In the genomic region with DNA sequence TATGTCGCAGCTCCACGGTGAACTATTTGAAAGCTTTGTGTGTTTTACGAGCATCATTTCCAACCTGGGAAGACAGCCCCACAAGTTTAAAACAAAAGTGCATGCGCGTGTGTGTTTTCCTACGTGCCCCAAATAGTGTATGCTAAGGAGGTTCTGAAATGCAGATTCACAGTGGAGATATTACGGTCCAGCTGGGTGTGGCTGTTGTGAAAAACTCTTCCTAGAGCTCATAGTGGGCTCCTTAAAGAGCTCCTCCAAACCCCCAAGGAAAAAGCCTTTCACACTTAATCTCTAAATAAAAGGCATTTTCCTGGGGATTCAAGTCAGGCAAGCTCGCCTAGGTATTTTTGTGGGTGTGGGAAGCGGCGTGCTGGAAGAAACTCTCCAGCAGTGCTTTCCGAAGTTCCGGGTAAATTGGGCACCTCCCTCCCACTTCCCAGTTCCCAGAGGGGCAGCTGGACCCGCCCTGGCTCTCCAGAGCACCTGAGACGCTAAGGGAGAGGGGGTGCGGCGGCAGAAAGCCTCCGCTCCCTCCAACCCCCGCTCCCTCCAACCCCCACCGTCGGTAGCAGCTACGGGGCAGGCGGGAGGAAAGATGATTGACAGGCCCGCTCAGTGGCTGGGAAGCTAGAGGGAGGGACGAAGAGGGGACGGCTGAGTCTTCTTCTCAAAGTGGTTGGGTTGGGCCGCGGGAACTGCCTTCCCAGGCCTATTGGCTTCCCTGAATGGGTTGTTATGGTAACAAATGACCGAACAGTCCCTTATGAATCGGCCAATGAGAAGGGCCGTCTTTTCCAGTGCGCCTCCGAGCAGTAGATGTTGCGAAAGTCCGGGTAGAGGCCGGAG, we compare ENCODE assay signal across 8 cellular contexts. TPM values are rescaled to one million over a fixed set of nuclear protein-coding genes. Genes with fewer than 3 reads are reported as not detected.
DNase-seq lines count a peak whose midpoint lies in the region; ATAC-seq and TF ChIP-seq lines count a peak whose summit lies in the region.

No MANE protein-coding gene starts in this region.

- peak overlapping the region; percentile 10 for H2BK120ac ChIP-seq in IMR-90 (ENCODE audit: low read depth, low read length)

- peak overlapping the region; percentile 3 for H2AK9ac ChIP-seq in IMR-90 (replicated peaks; ENCODE audit: low read depth, low read length, poor library complexity)

- no peak overlapping the region for H2BK20ac ChIP-seq in IMR-90 (ENCODE audit: low read depth, low read length)

- peak; percentile 100 for DNase-seq in DMS153 (lab: John Stamatoyannopoulos, UW)
- peak; percentile 100 for DNase-seq in IMR-90
- DNase-seq in activated T-cell treated with anti-CD3 and anti-CD28 coated beads, Interleukin-2, amount 50 U/mL, for 72 hours = peak; percentile 95 to 98
- peak; percentile 100 for DNase-seq in stimulated activated naive CD4-positive, alpha-beta T cell treated with Interleukin-2 at 50 U/mL for 16 hours (lab: John Stamatoyannopoulos, UW)

- peak overlapping the region; percentile 60 for H3K27ac ChIP-seq in IMR-90 (ENCODE audit: insufficient read depth, low read length)
- H3K27ac ChIP-seq in OCI-LY3 (ENCODE audit: low read length) = peak overlapping the region; percentile 79
- H3K27ac ChIP-seq in esophagus (ENCODE audit: low read depth in 2 of 2, low read length in 1 of 2) = peak overlapping the region; percentile 81 to 99
- H3K27ac ChIP-seq in mucosa of rectum (ENCODE audit: low read depth in 2 of 2, low read length in 2 of 2) = peak overlapping the region; percentile 94 to 98

- H3K36me3 Mint-ChIP-seq in activated T-cell treated with anti-CD3 and anti-CD28 coated beads, Interleukin-2, amount 50 U/mL, for 72 hours (ENCODE audit: insufficient read depth in 2 of 2) = peaks cover 19 to 23% of the 10 kb centered on the region in 2 donors

- H3K4me3 ChIP-seq in IMR-90 (ENCODE audit: insufficient read depth, low read depth, low read length) (peak overlapping the region; percentile 58), OCI-LY3 (ENCODE audit: low read length) (peak overlapping the region; percentile 80), esophagus (ENCODE audit: low read depth in 1 of 2, low read length in 2 of 2) (peak overlapping the region; percentile 40 to 97), mucosa of rectum (ENCODE audit: low read length in 2 of 2) (peak overlapping the region; percentile 73 to 95)

- H3K9me1 ChIP-seq in IMR-90 (ENCODE audit: insufficient read depth, low read length) = peaks cover 6% of the 10 kb centered on the region; the same call in 1 of the 2 replicates

- peak overlapping the region; percentile 17 for H4K5ac ChIP-seq in IMR-90 (ENCODE audit: low read depth, low read length)

- H3K18ac ChIP-seq in IMR-90 (ENCODE audit: low read depth, low read length) = peak overlapping the region; percentile 1

- H4K8ac ChIP-seq in IMR-90 (ENCODE audit: low read depth in 2 of 2, low read length in 2 of 2) = peak overlapping the region; percentile 75 to 78

- H4K91ac ChIP-seq in IMR-90 (ENCODE audit: insufficient read depth, low read depth, low read length) = peak overlapping the region; percentile 34

- H3K9me3 ChIP-seq in IMR-90 (ENCODE audit: control insufficient read depth, insufficient read depth, low read length) (no peaks in the 10 kb centered on the region), OCI-LY3 (ENCODE audit: insufficient read depth, low read length) (no peaks in the 10 kb centered on the region), esophagus (ENCODE audit: control insufficient read depth in 2 of 2, insufficient read depth in 1 of 2, low read depth in 1 of 2, low read length in 1 of 2) (no peaks in the 10 kb centered on the region), mucosa of rectum (ENCODE audit: control insufficient read depth in 2 of 2, low read length in 2 of 2) (no peaks in the 10 kb centered on the region)

- dilution Hi-C loops in IMR-90 (cut with HindIII; ENCODE audit: low sequenced_read_pairs, unreplicated experiment) = loop anchor here (25.0 kb wide), 1 partner anchor 94 kb away; a partner anchor contains a TSS

- peak overlapping the region; percentile 11 for H3K14ac ChIP-seq in IMR-90 (replicated peaks; ENCODE audit: low read depth, low read length)

- no peak for TF ChIP-seq CTCF in IMR-90 (conservative IDR thresholded peaks at IDR 0.05; ENCODE audit: low read depth, low read length)
- no peak for TF ChIP-seq CTCF in OCI-LY3 (IDR thresholded peaks at IDR 0.05; ENCODE audit: low read depth, low read length)

- H2AK5ac ChIP-seq in IMR-90 (ENCODE audit: low read depth, low read length) = no peak overlapping the region

- no peaks in the 10 kb centered on the region for H3K27me3 Mint-ChIP-seq in activated T-cell treated with anti-CD3 and anti-CD28 coated beads, Interleukin-2, amount 50 U/mL, for 72 hours (ENCODE audit: low read depth)

- H3K79me1 ChIP-seq in IMR-90 (ENCODE audit: low read depth in 1 of 2, low read length in 2 of 2) = peaks cover 0 to 9% of the 10 kb centered on the region in 2 experiments; a peak in 2 of 4 replicates

- in situ Hi-C loops in IMR-90 (cut with MboI; ENCODE audit: low sequenced_read_pairs) = no loop called here

- POLR2A ChIA-PET in IMR-90 (lab: Charles Lee; ENCODE audit: unreplicated experiment) = interaction anchor here (0.5 to 1.1 kb wide), 3 partner anchors 11 to 255 kb away, joined by 3 to 7 read pairs (median 3); a partner anchor contains a TSS

- H3K4me2 ChIP-seq in IMR-90 (ENCODE audit: low read depth, low read length) (peak overlapping the region; percentile 65), OCI-LY3 (ENCODE audit: low read length) (peak overlapping the region; percentile 74)

- H3K4me1 ChIP-seq in IMR-90 (ENCODE audit: control insufficient read depth, insufficient read depth, low read length) (peaks cover 3% of the 10 kb centered on the region), OCI-LY3 (ENCODE audit: low read length) (peaks cover 43% of the 10 kb centered on the region), esophagus (ENCODE audit: control insufficient read depth in 2 of 2, insufficient read depth in 2 of 2, low read length in 1 of 2) (no peaks in the 10 kb centered on the region), mucosa of rectum (ENCODE audit: control insufficient read depth in 2 of 2, insufficient read depth in 2 of 2, low read length in 2 of 2) (peaks cover 16 to 24% of the 10 kb centered on the region in 2 donors)

- peak overlapping the region; percentile 46 for H3K4ac ChIP-seq in IMR-90 (ENCODE audit: low read depth, low read length)

- 0 out of 3 replicates have a peak overlapping the region, but pooled peaks have one; percentile 4 for H2BK15ac ChIP-seq in IMR-90 (ENCODE audit: low read depth, low read length)

- ATAC-seq in GM21529 (IDR thresholded peaks at IDR 0.05; ENCODE audit: unreplicated experiment) = peak; percentile 92
- ATAC-seq in IMR-90 (ENCODE audit: low read depth) = peak; percentile 92
- peak; percentile 94 for ATAC-seq in activated T-cell treated with anti-CD3 and anti-CD28 coated beads, Interleukin-2, amount 50 U/mL, for 72 hours (replicated peaks in 1 of 2)

- H2BK5ac ChIP-seq in IMR-90 (ENCODE audit: low read depth, low read length, poor library complexity, severe bottlenecking) = peak overlapping the region; percentile 59

- H3K27ac Mint-ChIP-seq in activated T-cell treated with anti-CD3 and anti-CD28 coated beads, Interleukin-2, amount 50 U/mL, for 72 hours = peak overlapping the region; percentile 88

- H3K4me1 Mint-ChIP-seq in activated T-cell treated with anti-CD3 and anti-CD28 coated beads, Interleukin-2, amount 50 U/mL, for 72 hours (ENCODE audit: low read depth) = peaks cover 30% of the 10 kb centered on the region

- peak overlapping the region; percentile 25 for H3K23ac ChIP-seq in IMR-90 (ENCODE audit: low read depth, low read length)

- H3K9me3 Mint-ChIP-seq in activated T-cell treated with anti-CD3 and anti-CD28 coated beads, Interleukin-2, amount 50 U/mL, for 72 hours = no peaks in the 10 kb centered on the region

- no peak for TF ChIP-seq RAD21 in IMR-90 (IDR thresholded peaks at IDR 0.05; ENCODE audit: low read length)

- H2AFZ ChIP-seq in IMR-90 (replicated peaks; ENCODE audit: low read length, poor library complexity) (peak overlapping the region; percentile 87), OCI-LY3 (ENCODE audit: low read depth, low read length) (peak overlapping the region; percentile 56)

- intact Hi-C loops in IMR-90 (cut with micrococcal nuclease) = loop anchor here (2.0 to 5.0 kb wide), 6 partner anchors 64 to 439 kb away; a partner anchor contains a TSS

- CTCF ChIA-PET in IMR-90 (lab: Yijun Ruan, JAX) = no interaction called here

- H3K9ac ChIP-seq in IMR-90 (ENCODE audit: low read depth, low read length) = peak overlapping the region; percentile 55
- peak overlapping the region; percentile 86 for H3K9ac ChIP-seq in OCI-LY3 (ENCODE audit: low read length)
- peak overlapping the region; percentile 91 to 100 for H3K9ac ChIP-seq in mucosa of rectum (ENCODE audit: low read depth in 1 of 2, low read length in 2 of 2)

- WGBS in IMR-90 (ENCODE audit: extremely low coverage in 2 of 2, insufficient read length in 1 of 2), 2 experiments = 0% methylated on average over 3 of the region's 35 CpGs; no CpG with 5 or more reads in 1 of the 2 experiments
- 0 to 1% methylated on average over 35 of the region's 35 CpGs for WGBS in esophagus, 2 donors

- no peak for TF ChIP-seq POLR2A in IMR-90 (IDR thresholded peaks at IDR 0.05; ENCODE audit: low read depth, low read length)

- H3K27me3 ChIP-seq in IMR-90 (ENCODE audit: control insufficient read depth, insufficient read depth, low read length) (no peaks in the 10 kb centered on the region), OCI-LY3 (ENCODE audit: low read depth, low read length) (no peaks in the 10 kb centered on the region), esophagus (ENCODE audit: control insufficient read depth in 1 of 2, insufficient read depth in 2 of 2, low read length in 2 of 2) (no peaks in the 10 kb centered on the region), mucosa of rectum (ENCODE audit: control insufficient read depth in 2 of 2, insufficient read depth in 2 of 2, low read length in 2 of 2) (no peaks in the 10 kb centered on the region)

- H3K36me3 ChIP-seq in IMR-90 (ENCODE audit: control insufficient read depth, insufficient read depth, low read length) (peaks cover 3% of the 10 kb centered on the region), OCI-LY3 (replicated peaks; ENCODE audit: low read depth, low read length) (peaks cover 38% of the 10 kb centered on the region), esophagus (ENCODE audit: control insufficient read depth in 2 of 2, insufficient read depth in 2 of 2, low read length in 1 of 2) (no peaks in the 10 kb centered on the region), mucosa of rectum (ENCODE audit: control insufficient read depth in 2 of 2, insufficient read depth in 2 of 2, low read length in 2 of 2) (peaks cover 0 to 9% of the 10 kb centered on the region in 2 donors)

- BruUV-seq in IMR-90 (replicated peaks; lab: Mats Ljungman, UMichigan) = no TSS peak

- H3K4me3 Mint-ChIP-seq in activated T-cell treated with anti-CD3 and anti-CD28 coated beads, Interleukin-2, amount 50 U/mL, for 72 hours = peak overlapping the region; percentile 99 to 100

- H3K79me2 ChIP-seq in OCI-LY3 (ENCODE audit: low read length) = peaks cover 45% of the 10 kb centered on the region

- H3K56ac ChIP-seq in IMR-90 (ENCODE audit: extremely low read depth, insufficient read depth, low read length) = peak overlapping the region; percentile 65

- H4K20me1 ChIP-seq in IMR-90 (ENCODE audit: insufficient read depth, low read length) (peaks cover 43% of the 10 kb centered on the region), OCI-LY3 (ENCODE audit: insufficient read depth, low read length) (peaks cover 32% of the 10 kb centered on the region)

RNA-seq across cellular contexts. Expression of a gene that starts 0.6 kb away (rescaled TPM):
- 26.7 and 34.2 TPM in 2 replicates for total RNA-seq in IMR-90 (2012; rRNA removed)
- polyA plus RNA-seq in IMR-90 (2012; rRNA removed) = 16.2 and 19.2 TPM in 2 replicates
- polyA plus RNA-seq in IMR-90 (2012; cell fraction: cytosol; rRNA removed) = 7.3 and 12.7 TPM in 2 replicates
- 84.8 and 142 TPM in 2 replicates for polyA plus RNA-seq in IMR-90 (2012; cell fraction: nucleus; rRNA removed; ENCODE audit: low replicate concordance)
- total RNA-seq in activated T-cell treated with anti-CD3 and anti-CD28 coated beads, Interleukin-2, amount 50 U/mL, for 72 hours = 10 to 100 TPM; 79.5 to 85.6 TPM
- 10 to 100 TPM; 24.7 to 38.7 TPM for polyA plus RNA-seq in esophagus

RNA-seq across cellular contexts. Expression of a gene that starts 37.1 kb away (rescaled TPM):
- total RNA-seq in IMR-90 (2012; rRNA removed) = 5.6 and 6.9 TPM in 2 replicates
- polyA plus RNA-seq in IMR-90 (2012; rRNA removed) (4.2 and 5.2 TPM in 2 replicates), esophagus (1 to 10 TPM; 2.2 to 3.1 TPM)
- 2.9 and 3.5 TPM in 2 replicates for polyA plus RNA-seq in IMR-90 (2012; cell fraction: cytosol; rRNA removed)
- polyA plus RNA-seq in IMR-90 (2012; cell fraction: nucleus; rRNA removed; ENCODE audit: low replicate concordance) = 3.1 and 7.1 TPM in 2 replicates
- total RNA-seq in activated T-cell treated with anti-CD3 and anti-CD28 coated beads, Interleukin-2, amount 50 U/mL, for 72 hours = 1 to 10 TPM; 4.9 to 6.6 TPM

Comparison
In these comparisons a context has a peak if more than half of its experiments do, and no peak if none do; other contexts are left out.
1. Peak in every context shown above with its lines: DNase-seq, ATAC-seq, H3K4me3 ChIP-seq and H3K27ac ChIP-seq.